Comparison of ENCODE assay signal across 20 cellular contexts in genomic region chr2:65749549-65749948, GRCh38.
DNase-seq lines count a peak whose midpoint lies in the region; ATAC-seq, FAIRE-seq and TF ChIP-seq lines count a peak whose summit lies in the region.
"Had no signal": no experiment of that assay in that cellular context is flagged by ENCODE, and none has a peak within 500 bp of the region (broad histone marks: within the 10 kb centered on the region; RNA-seq: fewer than 3 reads in every experiment).

No MANE protein-coding gene starts in this region.

- peak overlapping the region; percentile 60 for H3K27ac ChIP-seq in mesenchymal stem cell (ENCODE audit: low read length, poor library complexity, severe bottlenecking)
- H3K27ac ChIP-seq: adrenal gland, esophagus squamous epithelium, parathyroid adenoma had no signal

- no peaks in the 10 kb centered on the region for H3K36me3 ChIP-seq in bronchial epithelial cell (ENCODE audit: control insufficient read depth, insufficient read depth, low read length)
- H3K36me3 ChIP-seq in mesenchymal stem cell (ENCODE audit: control insufficient read depth in 1 of 2, insufficient read depth in 2 of 2, low read depth in 1 of 2, low read length in 2 of 2): no peaks in the 10 kb centered on the region
- H3K36me3 ChIP-seq: adrenal gland, esophagus squamous epithelium had no signal

- H4K91ac ChIP-seq in mesenchymal stem cell (ENCODE audit: low read length): no peak overlapping the region

- no peak overlapping the region for H2AFZ ChIP-seq in mesenchymal stem cell (ENCODE audit: low read depth, low read length)
- H2AFZ ChIP-seq: parathyroid adenoma had no signal

- no peak overlapping the region for H3K4me2 ChIP-seq in mesenchymal stem cell (ENCODE audit: low read length, poor library complexity, severe bottlenecking)
- H3K4me2 ChIP-seq: SK-N-SH had no signal

- no peak overlapping the region for H4K8ac ChIP-seq in mesenchymal stem cell (ENCODE audit: low read length)

- peak; percentile 36 for DNase-seq in AG20443 (ENCODE audit: low spot score)
- peak; percentile 34 for DNase-seq in MV-4-11 (lab: John Stamatoyannopoulos, UW)
- peak; percentile 50 for DNase-seq in bronchial epithelial cell (ENCODE audit: low read depth)
- peak; percentile 16 for DNase-seq in mesenchymal stem cell
- no peak for DNase-seq in activated CD8-positive, alpha-beta memory T cell treated with anti-CD3 and anti-CD28 coated beads for 24 hours
- DNase-seq in stimulated activated naive CD4-positive, alpha-beta T cell treated with Interleukin-2 at 50 U/mL for 16 hours (lab: John Stamatoyannopoulos, UW): no peak
- no peak for DNase-seq in HTR-8/SVneo (ENCODE audit: insufficient read length, low spot score)
- DNase-seq: activated T-cell treated with anti-CD3 and anti-CD28 coated beads, Interleukin-2, amount 50 U/mL, for 72 hours; adrenal gland; Calu3; esophagus squamous epithelium; hypothalamus; NCI-H146; NCI-H345; SK-N-SH; stimulated activated CD4-positive, alpha-beta T cell treated with anti-CD3 and anti-CD28 coated beads, Interleukin-12 subunit alpha, Interleukin-12 subunit beta, amount 100 ng/mL, for 4 hours; stimulated activated naive CD8-positive, alpha-beta T cell treated with anti-CD3 and anti-CD28 coated beads, Interleukin-15, Interleukin-2, amounts not matched to agents 100 U/mL and 50 U/mL, for 24 hours had no signal

- TF ChIP-seq CTCF in bronchial epithelial cell (IDR thresholded peaks at IDR 0.05; ENCODE audit: insufficient read depth, low read length, severe bottlenecking): no peak

- no peak overlapping the region for H3K4me3 ChIP-seq in bronchial epithelial cell (ENCODE audit: low read depth, low read length)
- no peak overlapping the region for H3K4me3 ChIP-seq in mesenchymal stem cell (ENCODE audit: insufficient read depth in 1 of 2, low read depth in 1 of 2, low read length in 2 of 2)
- H3K4me3 ChIP-seq: adrenal gland, esophagus squamous epithelium had no signal

- H3K79me1 ChIP-seq in mesenchymal stem cell (replicated peaks; ENCODE audit: low read length, poor library complexity, severe bottlenecking): no peaks in the 10 kb centered on the region

- 63% methylated on average over 2 of the region's 3 CpGs for WGBS in mesenchymal stem cell

- no peak overlapping the region for H2BK120ac ChIP-seq in mesenchymal stem cell (ENCODE audit: low read depth, low read length)

- ATAC-seq in HG02973 (IDR thresholded peaks at IDR 0.05; ENCODE audit: unreplicated experiment): no peak
- ATAC-seq: activated T-cell treated with anti-CD3 and anti-CD28 coated beads, Interleukin-2, amount 50 U/mL, for 72 hours; stimulated activated naive CD8-positive, alpha-beta T cell treated with anti-CD3 and anti-CD28 coated beads, Interleukin-15, Interleukin-2, amounts not matched to agents 100 U/mL and 50 U/mL, for 24 hours had no signal

- no peak overlapping the region for H3K14ac ChIP-seq in mesenchymal stem cell (ENCODE audit: low read length in 2 of 2)

- no peaks in the 10 kb centered on the region for H3K9me3 ChIP-seq in mesenchymal stem cell (ENCODE audit: control insufficient read depth, low read length)
- H3K9me3 ChIP-seq: adrenal gland, esophagus squamous epithelium, SK-N-SH had no signal

- no peaks in the 10 kb centered on the region for H3K27me3 ChIP-seq in bronchial epithelial cell (ENCODE audit: control insufficient read depth, insufficient read depth, low read length)
- no peaks in the 10 kb centered on the region for H3K27me3 ChIP-seq in mesenchymal stem cell (ENCODE audit: control insufficient read depth in 1 of 2, insufficient read depth in 1 of 2, low read length in 2 of 2)
- H3K27me3 ChIP-seq: adrenal gland, esophagus squamous epithelium had no signal

- no peak overlapping the region for H2AK5ac ChIP-seq in mesenchymal stem cell (ENCODE audit: low read length, severe bottlenecking)

- H2BK5ac ChIP-seq in mesenchymal stem cell (ENCODE audit: low read depth, low read length, poor library complexity, severe bottlenecking): no peak overlapping the region

- no peak overlapping the region for H3K9ac ChIP-seq in mesenchymal stem cell (ENCODE audit: low read length)
- H3K9ac ChIP-seq: parathyroid adenoma, SK-N-SH had no signal

- no peak overlapping the region for H3K4ac ChIP-seq in mesenchymal stem cell (ENCODE audit: low read depth in 1 of 2, low read length in 2 of 2)

- H3K4me1 ChIP-seq in mesenchymal stem cell (ENCODE audit: control insufficient read depth, insufficient read depth, low read depth, low read length): peaks cover 5% of the 10 kb centered on the region
- H3K4me1 ChIP-seq: adrenal gland, esophagus squamous epithelium, parathyroid adenoma had no signal

- no peak overlapping the region for H3K18ac ChIP-seq in mesenchymal stem cell (ENCODE audit: low read depth in 1 of 2, low read length in 2 of 2)

- no peak overlapping the region for H3K23ac ChIP-seq in mesenchymal stem cell (ENCODE audit: low read length in 2 of 2)

- H2BK15ac ChIP-seq in mesenchymal stem cell (ENCODE audit: low read depth, poor library complexity, severe bottlenecking): no peak overlapping the region

- FAIRE-seq in bronchial epithelial cell (lab: Jason Lieb, UNC) (no peak), HTR-8/SVneo (lab: Jason Lieb, UNC) (no peak)
- FAIRE-seq: GM18507 had no signal

- no peak overlapping the region for H2BK12ac ChIP-seq in mesenchymal stem cell (ENCODE audit: low read length in 2 of 2)

Comparison
In these comparisons a context has a peak if more than half of its experiments do, and no peak if none do; other contexts are left out.
1. DNase-seq: peak in AG20443 (single experiment), MV-4-11 (single experiment), bronchial epithelial cell (single experiment) and mesenchymal stem cell (single experiment); none in activated CD8-positive, alpha-beta memory T cell treated with anti-CD3 and anti-CD28 coated beads for 24 hours (single experiment), stimulated activated naive CD4-positive, alpha-beta T cell treated with Interleukin-2 at 50 U/mL for 16 hours (single experiment) and HTR-8/SVneo (single experiment).